ENCODE assay signal across 10 cellular contexts in genomic region chr11:61923166-61924015, GRCh38. TPM values are rescaled to one million over a fixed set of nuclear protein-coding genes. Genes with fewer than 3 reads are reported as not detected.
DNase-seq lines count a peak whose midpoint lies in the region; ATAC-seq and TF ChIP-seq lines count a peak whose summit lies in the region.
"Had no signal": no experiment of that assay in that cellular context is flagged by ENCODE, and none has a peak within 500 bp of the region (broad histone marks: within the 10 kb centered on the region; RNA-seq: fewer than 3 reads in every experiment).

No MANE protein-coding gene starts in this region.

- peak overlapping the region; percentile 60; the same call in 1 of the 2 replicates for H2BK20ac ChIP-seq in IMR-90 (ENCODE audit: low read depth, low read length)

- H4K8ac ChIP-seq in IMR-90 (ENCODE audit: low read depth in 2 of 2, low read length in 2 of 2) = peak overlapping the region in 1 of 2 experiments; percentile 37; a peak in 1 of 4 replicates

- no peak for TF ChIP-seq POLR2A in IMR-90 (IDR thresholded peaks at IDR 0.05; ENCODE audit: low read depth, low read length)

- in situ Hi-C loops in IMR-90 (cut with MboI; ENCODE audit: low sequenced_read_pairs) = no loop called here

- peak overlapping the region; percentile 55; the same call in 1 of the 2 replicates for H2AK5ac ChIP-seq in IMR-90 (ENCODE audit: low read depth, low read length)

- H2BK5ac ChIP-seq in IMR-90 (ENCODE audit: low read depth, low read length, poor library complexity, severe bottlenecking) = no peak overlapping the region

- peak overlapping the region; percentile 80; the same call in 1 of the 2 replicates for H3K27ac ChIP-seq in IMR-90 (ENCODE audit: insufficient read depth, low read length)
- H3K27ac ChIP-seq in subcutaneous abdominal adipose tissue (ENCODE audit: low read depth, low read length) = peak overlapping the region; percentile 81

- H3K4me1 ChIP-seq in IMR-90 (ENCODE audit: control insufficient read depth, insufficient read depth, low read length) (peaks cover 14% of the 10 kb centered on the region; the same call in 1 of the 2 replicates), subcutaneous abdominal adipose tissue (ENCODE audit: control insufficient read depth in 5 of 5, insufficient read depth in 5 of 5, low read length in 5 of 5) (peaks cover 7 to 58% (median 28%) of the 10 kb centered on the region in 5 donors)

- peak overlapping the region; percentile 79 for H2AFZ ChIP-seq in IMR-90 (replicated peaks; ENCODE audit: low read length, poor library complexity)

- peak overlapping the region; percentile 44 for H2AK9ac ChIP-seq in IMR-90 (replicated peaks; ENCODE audit: low read depth, low read length, poor library complexity)

- H3K4me1 Mint-ChIP-seq in activated CD4-positive, alpha-beta memory T cell treated with anti-CD3 and anti-CD28 coated beads for 36 hours (ENCODE audit: low read depth) = no peaks in the 10 kb centered on the region

- H3K9ac ChIP-seq in IMR-90 (ENCODE audit: low read depth, low read length) (peak overlapping the region; percentile 40; the same call in 1 of the 2 replicates), subcutaneous abdominal adipose tissue (ENCODE audit: low read length in 5 of 5) (peak overlapping the region in 3 of 5 donors; percentile 30 to 46 (median 45))

- H3K4ac ChIP-seq in IMR-90 (ENCODE audit: low read depth, low read length) = peak overlapping the region; percentile 43

- H4K5ac ChIP-seq in IMR-90 (ENCODE audit: low read depth, low read length) = peak overlapping the region; percentile 50; the same call in 1 of the 2 replicates

- H3K27ac Mint-ChIP-seq in activated CD4-positive, alpha-beta memory T cell treated with anti-CD3 and anti-CD28 coated beads for 36 hours = no peak overlapping the region
- H3K27ac Mint-ChIP-seq: activated naive CD4-positive, alpha-beta T cell treated with anti-CD3 and anti-CD28 coated beads, Interleukin-2, amount 50 U/mL, for 24 hours had no signal

- H3K4me3 ChIP-seq in IMR-90 (ENCODE audit: insufficient read depth, low read depth, low read length) (no peak overlapping the region), cardiac fibroblast (replicated peaks in 1 of 2; ENCODE audit: low read depth in 2 of 2, low read length in 2 of 2) (no peak overlapping the region), subcutaneous abdominal adipose tissue (ENCODE audit: low read depth in 1 of 5, low read length in 5 of 5) (peak overlapping the region in 1 of 5 donors; percentile 6)

- H3K9me3 Mint-ChIP-seq in activated CD4-positive, alpha-beta memory T cell treated with anti-CD3 and anti-CD28 coated beads for 36 hours = no peaks in the 10 kb centered on the region
- H3K9me3 Mint-ChIP-seq: activated naive CD4-positive, alpha-beta T cell treated with anti-CD3 and anti-CD28 coated beads, Interleukin-2, amount 50 U/mL, for 24 hours had no signal

- no peak for TF ChIP-seq RAD21 in IMR-90 (IDR thresholded peaks at IDR 0.05; ENCODE audit: low read length)

- TF ChIP-seq CTCF in IMR-90 (conservative IDR thresholded peaks at IDR 0.05; ENCODE audit: low read depth, low read length) (no peak), cardiac fibroblast (IDR thresholded peaks at IDR 0.05; ENCODE audit: low read depth, low read length) (no peak)

- peak; percentile 63 for DNase-seq in IMR-90
- DNase-seq in cardiac fibroblast (ENCODE audit: low read depth in 2 of 2) = peak; percentile 53 to 87
- DNase-seq in left kidney (ENCODE audit: low read depth, low spot score) = peak; percentile 95
- no peak for DNase-seq in activated CD4-positive, alpha-beta memory T cell treated with anti-CD3 and anti-CD28 coated beads for 36 hours
- no peak for DNase-seq in NCI-H748 treated with DMSO at 0.1 percent for 48 hours (lab: John Stamatoyannopoulos, UW)
- DNase-seq: NCI-H1436 treated with DMSO at 0.1 percent for 48 hours had no signal

- H4K20me1 ChIP-seq in IMR-90 (ENCODE audit: insufficient read depth, low read length) = no peaks in the 10 kb centered on the region

- no peaks in the 10 kb centered on the region for H3K9me1 ChIP-seq in IMR-90 (ENCODE audit: insufficient read depth, low read length)

- H3K27me3 ChIP-seq in IMR-90 (ENCODE audit: control insufficient read depth, insufficient read depth, low read length) = peaks cover 19% of the 10 kb centered on the region
- peaks cover 6 to 32% (median 15%) of the 10 kb centered on the region in 5 donors for H3K27me3 ChIP-seq in subcutaneous abdominal adipose tissue (ENCODE audit: control insufficient read depth in 5 of 5, insufficient read depth in 4 of 5, low read length in 5 of 5)

- intact Hi-C loops in IMR-90 (cut with micrococcal nuclease) = no loop called here
- intact Hi-C loops in activated CD4-positive, alpha-beta memory T cell treated with anti-CD3 and anti-CD28 coated beads for 36 hours (cut with micrococcal nuclease) = no loop called here

- 90% methylated on average over 2 of the region's 17 CpGs; no CpG with 5 or more reads in 1 of the 2 experiments for WGBS in IMR-90 (ENCODE audit: extremely low coverage in 2 of 2, insufficient read length in 1 of 2), 2 experiments

- H3K14ac ChIP-seq in IMR-90 (replicated peaks; ENCODE audit: low read depth, low read length) = 0 out of 2 replicates have a peak overlapping the region, but pooled peaks have one; percentile 60

- no TSS peak for BruUV-seq in IMR-90 (replicated peaks; lab: Mats Ljungman, UMichigan)

- ATAC-seq in IMR-90 (ENCODE audit: low read depth) = peak; percentile 90
- no peak for ATAC-seq in HG02798 (IDR thresholded peaks at IDR 0.05; ENCODE audit: poor library complexity, unreplicated experiment)
- no peak for ATAC-seq in HG02571 (IDR thresholded peaks at IDR 0.05; ENCODE audit: unreplicated experiment)

- H3K36me3 ChIP-seq in IMR-90 (ENCODE audit: control insufficient read depth, insufficient read depth, low read length) = no peaks in the 10 kb centered on the region
- H3K36me3 ChIP-seq in subcutaneous abdominal adipose tissue (ENCODE audit: control insufficient read depth in 5 of 5, insufficient read depth in 5 of 5, low read length in 5 of 5) = no peaks in the 10 kb centered on the region

- H3K23ac ChIP-seq in IMR-90 (ENCODE audit: low read depth, low read length) = no peak overlapping the region

- no peaks in the 10 kb centered on the region for H3K9me3 ChIP-seq in IMR-90 (ENCODE audit: control insufficient read depth, insufficient read depth, low read length)
- H3K9me3 ChIP-seq in subcutaneous abdominal adipose tissue (ENCODE audit: control insufficient read depth in 5 of 5, low read length in 5 of 5) = no peaks in the 10 kb centered on the region

- peak overlapping the region; percentile 23; the same call in 1 of the 3 replicates for H2BK15ac ChIP-seq in IMR-90 (ENCODE audit: low read depth, low read length)

- no peaks in the 10 kb centered on the region for H3K79me1 ChIP-seq in IMR-90 (ENCODE audit: low read depth in 1 of 2, low read length in 2 of 2)

- H3K4me2 ChIP-seq in IMR-90 (ENCODE audit: low read depth, low read length) = peak overlapping the region; percentile 15; the same call in 1 of the 2 replicates

- H3K36me3 Mint-ChIP-seq in activated CD4-positive, alpha-beta memory T cell treated with anti-CD3 and anti-CD28 coated beads for 36 hours = no peaks in the 10 kb centered on the region
- H3K36me3 Mint-ChIP-seq: activated naive CD4-positive, alpha-beta T cell treated with anti-CD3 and anti-CD28 coated beads, Interleukin-2, amount 50 U/mL, for 24 hours had no signal

- H3K56ac ChIP-seq in IMR-90 (ENCODE audit: extremely low read depth, insufficient read depth, low read length) = no peak overlapping the region

- peak overlapping the region; percentile 20; the same call in 1 of the 2 replicates for H3K18ac ChIP-seq in IMR-90 (ENCODE audit: low read depth, low read length)

- CTCF ChIA-PET in IMR-90 (lab: Yijun Ruan, JAX) = interaction anchor here (0.6 to 2.1 kb wide), 4 partner anchors 23 to 514 kb away, joined by 3 to 8 read pairs (median 6); no protein-coding TSS in a partner anchor
- CTCF ChIA-PET in activated CD4-positive, alpha-beta memory T cell treated with anti-CD3 and anti-CD28 coated beads for 36 hours (lab: Charles Lee) = interaction anchor here (1.0 to 2.0 kb wide), 2 partner anchors 25 to 53 kb away, joined by 3 to 9 read pairs; no protein-coding TSS in a partner anchor

- peak overlapping the region; percentile 61; the same call in 1 of the 2 replicates for H2BK120ac ChIP-seq in IMR-90 (ENCODE audit: low read depth, low read length)

- H3K4me3 Mint-ChIP-seq in activated CD4-positive, alpha-beta memory T cell treated with anti-CD3 and anti-CD28 coated beads for 36 hours = no peak overlapping the region
- H3K4me3 Mint-ChIP-seq: activated naive CD4-positive, alpha-beta T cell treated with anti-CD3 and anti-CD28 coated beads, Interleukin-2, amount 50 U/mL, for 24 hours had no signal

- peaks cover 26% of the 10 kb centered on the region for H3K27me3 Mint-ChIP-seq in activated CD4-positive, alpha-beta memory T cell treated with anti-CD3 and anti-CD28 coated beads for 36 hours

- dilution Hi-C loops in IMR-90 (cut with HindIII; ENCODE audit: low sequenced_read_pairs, unreplicated experiment) = no loop called here

- POLR2A ChIA-PET in IMR-90 (lab: Charles Lee; ENCODE audit: unreplicated experiment) = interaction anchor here (0.6 to 0.9 kb wide), 3 partner anchors 22 to 32 kb away, joined by 5 to 9 read pairs (median 6); partner anchors contain the start of gene BEST1
- POLR2A ChIA-PET in activated CD4-positive, alpha-beta memory T cell treated with anti-CD3 and anti-CD28 coated beads for 36 hours (lab: Charles Lee) = no interaction called here

- no peak overlapping the region for H4K91ac ChIP-seq in IMR-90 (ENCODE audit: insufficient read depth, low read depth, low read length)

RNA-seq across cellular contexts. Expression of gene RAB3IL1, which starts 6.0 kb away (rescaled TPM):
- 0.28 and 0.72 TPM in 2 replicates for total RNA-seq in IMR-90 (2012; rRNA removed)
- 1.9 TPM in 2 replicates for polyA plus RNA-seq in IMR-90 (2012; rRNA removed)
- 0.84 and 2.4 TPM in 2 replicates for polyA plus RNA-seq in IMR-90 (2012; cell fraction: cytosol; rRNA removed)
- 2.7 and 2.8 TPM in 2 replicates for polyA plus RNA-seq in IMR-90 (2012; cell fraction: nucleus; rRNA removed; ENCODE audit: low replicate concordance)
- total RNA-seq in activated CD4-positive, alpha-beta memory T cell treated with anti-CD3 and anti-CD28 coated beads for 36 hours = under 1 TPM; 0.10 to 0.21 TPM

RNA-seq across cellular contexts. Expression of gene BEST1, which starts 26.8 kb away (rescaled TPM):
- total RNA-seq in IMR-90 (2012; rRNA removed) = 0.83 and 0.90 TPM in 2 replicates
- 1.2 and 1.4 TPM in 2 replicates for polyA plus RNA-seq in IMR-90 (2012; rRNA removed)
- polyA plus RNA-seq in IMR-90 (2012; cell fraction: cytosol; rRNA removed) = 0.44 and 1.1 TPM in 2 replicates
- 6.3 and 7.2 TPM in 2 replicates for polyA plus RNA-seq in IMR-90 (2012; cell fraction: nucleus; rRNA removed; ENCODE audit: low replicate concordance)
- total RNA-seq in activated CD4-positive, alpha-beta memory T cell treated with anti-CD3 and anti-CD28 coated beads for 36 hours = under 1 TPM; 0.41 to 0.48 TPM

RNA-seq across cellular contexts. Expression of gene FADS3, which starts 32.0 kb away (rescaled TPM):
- 38.0 and 54.5 TPM in 2 replicates for total RNA-seq in IMR-90 (2012; rRNA removed)
- 110 and 147 TPM in 2 replicates for polyA plus RNA-seq in IMR-90 (2012; rRNA removed)
- 34.0 and 101 TPM in 2 replicates for polyA plus RNA-seq in IMR-90 (2012; cell fraction: cytosol; rRNA removed)
- 556 and 1,224 TPM in 2 replicates for polyA plus RNA-seq in IMR-90 (2012; cell fraction: nucleus; rRNA removed; ENCODE audit: low replicate concordance)
- total RNA-seq in activated CD4-positive, alpha-beta memory T cell treated with anti-CD3 and anti-CD28 coated beads for 36 hours = 10 to 100 TPM; 11.9 to 12.1 TPM

RNA-seq across cellular contexts. Expression of gene FTH1, which starts 44.0 kb away (rescaled TPM):
- total RNA-seq in IMR-90 (2012; rRNA removed) = 344 and 385 TPM in 2 replicates
- 2,453 and 2,516 TPM in 2 replicates for polyA plus RNA-seq in IMR-90 (2012; rRNA removed)
- 1,842 and 5,333 TPM in 2 replicates for polyA plus RNA-seq in IMR-90 (2012; cell fraction: cytosol; rRNA removed)
- polyA plus RNA-seq in IMR-90 (2012; cell fraction: nucleus; rRNA removed; ENCODE audit: low replicate concordance) = 767 and 934 TPM in 2 replicates
- total RNA-seq in activated CD4-positive, alpha-beta memory T cell treated with anti-CD3 and anti-CD28 coated beads for 36 hours = 100 to 1,000 TPM; 915 to 922 TPM

Comparison
In these comparisons a context has a peak if more than half of its experiments do, and no peak if none do; other contexts are left out.
1. DNase-seq: peak in IMR-90 (single experiment), cardiac fibroblast (2 of 2) and left kidney (single experiment); none in activated CD4-positive, alpha-beta memory T cell treated with anti-CD3 and anti-CD28 coated beads for 36 hours (single experiment) and NCI-H748 treated with DMSO at 0.1 percent for 48 hours (single experiment).